Comparison of ENCODE assay signal across 33 cellular contexts in genomic region chr14:34318014-34318413, GRCh38.
"Had no signal": no experiment of that assay in that cellular context is flagged by ENCODE, and none has a peak within 500 bp of the region (broad histone marks: within the 10 kb centered on the region; RNA-seq: fewer than 3 reads in every experiment).

No MANE protein-coding gene starts in this region.

- DNase-seq: activated effector memory CD4-positive, alpha-beta T cell treated with anti-CD3 and anti-CD28 coated beads, Interleukin-2, amount 50 U/mL, for 16 hours; activated effector memory CD4-positive, alpha-beta T cell treated with Interleukin-2 at 50 U/mL for 16 hours; activated gamma-delta T cell; activated gamma-delta T cell treated with Interleukin-2 at 50 U/mL for 16 hours; activated naive CD4-positive, alpha-beta T cell; activated naive CD4-positive, alpha-beta T cell treated with anti-CD3 and anti-CD28 coated beads for 36 hours; activated naive CD4-positive, alpha-beta T cell treated with anti-CD3 and anti-CD28 coated beads, Interleukin-2, amount 10 ng/mL, durations not matched to agents 7 days and 5 days; activated naive CD4-positive, alpha-beta T cell treated with anti-CD3 and anti-CD28 coated beads, Interleukin-2, amount 50 U/mL, for 16 hours; activated naive CD4-positive, alpha-beta T cell treated with Interleukin-2 at 50 U/mL for 16 hours; activated naive CD8-positive, alpha-beta T cell treated with anti-CD3 and anti-CD28 coated beads for 36 hours; activated naive CD8-positive, alpha-beta T cell treated with anti-CD3 and anti-CD28 coated beads, Interleukin-2, amount 10 ng/mL, durations not matched to agents 7 days and 5 days; activated naive CD8-positive, alpha-beta T cell treated with anti-CD3 and anti-CD28 coated beads, Interleukin-2, amount 50 U/mL, for 24 hours; activated T-cell treated with anti-CD3 and anti-CD28 coated beads, Interleukin-2, amount 50 U/mL, for 24 hours; activated T-cell treated with anti-CD3 and anti-CD28 coated beads, Interleukin-2, amount 50 U/mL, for 4 hours; activated T-cell treated with anti-CD3 and anti-CD28 coated beads, Interleukin-2, amount 50 U/mL, for 48 hours; activated T-cell treated with anti-CD3 and anti-CD28 coated beads, Interleukin-2, amount 50 U/mL, for 72 hours; adrenal gland; amniotic stem cell; amygdala; anterior cingulate cortex; aorta; body of pancreas; brain microvascular endothelial cell; caudate nucleus; central memory CD4-positive, alpha-beta T cell; cerebellar nuclear complex had no signal

- H3K4me3 ChIP-seq: adrenal gland, ascending aorta, body of pancreas, breast epithelium, cardiac muscle cell had no signal

- H3K27me3 ChIP-seq: adrenal gland, ascending aorta, body of pancreas, brain microvascular endothelial cell, breast epithelium, cardiac muscle cell had no signal

- H3K4me1 ChIP-seq: adrenal gland, ascending aorta, body of pancreas, breast epithelium had no signal

- ATAC-seq: activated naive CD4-positive, alpha-beta T cell treated with anti-CD3 and anti-CD28 coated beads, Interleukin-2, amount 50 U/mL, for 72 hours; activated naive CD8-positive, alpha-beta T cell treated with anti-CD3 and anti-CD28 coated beads, Interleukin-2, amount 50 U/mL, for 24 hours; activated T-cell treated with anti-CD3 and anti-CD28 coated beads, Interleukin-2, amount 50 U/mL, for 4 hours; activated T-cell treated with anti-CD3 and anti-CD28 coated beads, Interleukin-2, amount 50 U/mL, for 72 hours; activated T-helper 17 cell treated with anti-CD3 and anti-CD28 coated beads, Interleukin-2, amount 50 U/mL, for 72 hours; body of pancreas had no signal

- H3K36me3 ChIP-seq: adrenal gland, ascending aorta, brain microvascular endothelial cell, breast epithelium, cardiac muscle cell had no signal

- FAIRE-seq: astrocyte, bronchial epithelial cell had no signal

- H3K27ac ChIP-seq: adrenal gland, ascending aorta, body of pancreas, brain microvascular endothelial cell, breast epithelium, cardiac muscle cell had no signal

- H3K9me3 ChIP-seq: adrenal gland, ascending aorta, body of pancreas, breast epithelium had no signal
